4 cellular contexts compared by ENCODE assay signal in genomic region chr10:73698819-73699218, GRCh38. TPM values are rescaled to one million over a fixed set of nuclear protein-coding genes. Genes with fewer than 3 reads are reported as not detected.
"Had no signal": no experiment of that assay in that cellular context is flagged by ENCODE, and none has a peak within 500 bp of the region (broad histone marks: within the 10 kb centered on the region; RNA-seq: fewer than 3 reads in every experiment).

No MANE protein-coding gene starts in this region.

RNA-seq across cellular contexts. Expression of gene SYNPO2L, which starts 43.0 kb away (rescaled TPM):
- total RNA-seq: M059J, MCF 10A, NCI-H460 had no signal

RNA-seq across cellular contexts. Expression of gene MYOZ1, which starts 57.5 kb away (rescaled TPM):
- total RNA-seq: LHCN-M2, MCF 10A, NCI-H460 had no signal
